In genomic region chr12:47222960-47223847, GRCh38 we compare ENCODE assay signal across 8 cellular contexts.
DNase-seq lines count a peak whose midpoint lies in the region; ATAC-seq and TF ChIP-seq lines count a peak whose summit lies in the region.

No MANE protein-coding gene starts in this region.

- peak overlapping the region; percentile 25; the same call in 1 of the 2 replicates for H3K27ac ChIP-seq in Panc1 (ENCODE audit: low read length)
- H3K27ac ChIP-seq in fibroblast of lung (ENCODE audit: insufficient read depth, low read length), result no peak overlapping the region
- H3K27ac ChIP-seq in ovary, result peak overlapping the region; percentile 69 to 89
- H3K27ac ChIP-seq in prostate gland, result no peak overlapping the region

- intact Hi-C loops in Panc1 (cut with micrococcal nuclease; ENCODE audit: unreplicated experiment), result no loop called here
- intact Hi-C loops in ovary (cut with DNase I), result loop anchor here in 2 of 4 donors (10.0 kb wide), 1 partner anchor 138 kb away; no protein-coding TSS in a partner anchor
- intact Hi-C loops in prostate gland (cut with DNase I), result no loop called here

- no peaks in the 10 kb centered on the region for H3K9me3 ChIP-seq in Panc1 (ENCODE audit: control insufficient read depth, insufficient read depth, low read depth, low read length)
- no peaks in the 10 kb centered on the region for H3K9me3 ChIP-seq in fibroblast of lung (ENCODE audit: control insufficient read depth, insufficient read depth, low read depth, low read length)
- H3K9me3 ChIP-seq in ovary, result no peaks in the 10 kb centered on the region
- H3K9me3 ChIP-seq in prostate gland, result no peaks in the 10 kb centered on the region

- CTCF ChIA-PET in Panc1 (lab: Charles Lee), result no interaction called here

- no peak for TF ChIP-seq EP300 in ovary (IDR thresholded peaks at IDR 0.05)

- ATAC-seq in Panc1 (peak; percentile 41; the same call in 1 of the 2 replicates), GM21723 (IDR thresholded peaks at IDR 0.05; ENCODE audit: unreplicated experiment) (no peak)

- H3K4me2 ChIP-seq in fibroblast of lung (ENCODE audit: extremely low read depth, insufficient read depth, low read length), result no peak overlapping the region

- H3K9ac ChIP-seq in fibroblast of lung (ENCODE audit: insufficient read depth, low read length), result no peak overlapping the region

- no peaks in the 10 kb centered on the region for H3K36me3 ChIP-seq in GM06990 (ENCODE audit: control insufficient read depth, insufficient read depth, low read length)
- no peaks in the 10 kb centered on the region for H3K36me3 ChIP-seq in Panc1 (ENCODE audit: control insufficient read depth, insufficient read depth, low read length)
- H3K36me3 ChIP-seq in fibroblast of lung (ENCODE audit: control insufficient read depth, insufficient read depth, low read length), result no peaks in the 10 kb centered on the region
- no peaks in the 10 kb centered on the region for H3K36me3 ChIP-seq in ovary
- H3K36me3 ChIP-seq in prostate gland, result no peaks in the 10 kb centered on the region

- no TSS peak for BruUV-seq in Panc1 (replicated peaks; lab: Mats Ljungman, UMichigan)

- POLR2A ChIA-PET in Panc1 (lab: Charles Lee), result no interaction called here

- H3K4me1 ChIP-seq in Panc1 (ENCODE audit: control insufficient read depth, insufficient read depth, low read length), result peaks cover 8% of the 10 kb centered on the region; the same call in 1 of the 2 replicates
- H3K4me1 ChIP-seq in fibroblast of lung (ENCODE audit: control insufficient read depth, extremely low read depth, insufficient read depth, low read length), result peaks cover 2% of the 10 kb centered on the region
- H3K4me1 ChIP-seq in ovary (ENCODE audit: insufficient read depth), result peaks cover 11% of the 10 kb centered on the region
- H3K4me1 ChIP-seq in prostate gland (replicated peaks), result no peaks in the 10 kb centered on the region

- no peak for TF ChIP-seq POLR2A in ovary (IDR thresholded peaks at IDR 0.05)
- TF ChIP-seq POLR2A in prostate gland (IDR thresholded peaks at IDR 0.05), result no peak

- in situ Hi-C loops in Panc1 (cut with HindIII; ENCODE audit: low pct_unique_long_range_greater_than_20kb, low sequenced_read_pairs), result no loop called here

- peak overlapping the region; percentile 57 for H2AFZ ChIP-seq in fibroblast of lung (ENCODE audit: low read length)

- 8 to 15% (median 14%) methylated on average over 8 of the region's 8 CpGs for WGBS in ovary, 3 donors
- WGBS in prostate gland, result 63% methylated on average over 8 of the region's 8 CpGs

- H3K4me3 ChIP-seq in GM06990 (replicated peaks; ENCODE audit: low read depth, low read length) (peak overlapping the region; percentile 23), Panc1 (ENCODE audit: low read depth in 2 of 2, low read length in 2 of 2) (no peak overlapping the region), fibroblast of lung (replicated peaks in 1 of 4; ENCODE audit: control extremely low read depth in 1 of 4, insufficient read depth in 1 of 4, low read depth in 3 of 4, low read length in 4 of 4) (no peak overlapping the region), ovary (peak overlapping the region; percentile 11), prostate gland (no peak overlapping the region)

- no peaks in the 10 kb centered on the region for H4K20me1 ChIP-seq in fibroblast of lung (ENCODE audit: control insufficient read depth, extremely low read depth, insufficient read depth, low read length)

- no peak for DNase-seq in GM06990 (ENCODE audit: extremely low read depth, insufficient read length)
- DNase-seq in Panc1 (ENCODE audit: low read depth, low spot score), result no peak
- no peak for DNase-seq in fibroblast of lung (ENCODE audit: low read depth in 2 of 2)
- DNase-seq in ovary, result peak; percentile 39 to 57 (median 49)
- no peak for DNase-seq in stimulated activated CD4-positive, alpha-beta T cell treated with anti-CD3 and anti-CD28 coated beads, Interleukin-4, amount 100 ng/mL, for 4 hours
- no peak for DNase-seq in SW480 (ENCODE audit: low spot score)
- DNase-seq in prostate gland (ENCODE audit: low spot score), result no peak

- H3K79me2 ChIP-seq in fibroblast of lung (ENCODE audit: control insufficient read depth, insufficient read depth, low read length), result no peaks in the 10 kb centered on the region

- TF ChIP-seq CTCF in GM06990 (IDR thresholded peaks at IDR 0.05; ENCODE audit: insufficient read depth, low read length, poor library complexity, severe bottlenecking) (no peak), Panc1 (IDR thresholded peaks at IDR 0.05) (no peak), fibroblast of lung (conservative IDR thresholded peaks at IDR 0.05 in 1 of 2, IDR thresholded peaks at IDR 0.05 in 1 of 2; ENCODE audit: low read depth in 1 of 2, low read length in 2 of 2) (no peak), ovary (IDR thresholded peaks at IDR 0.05) (no peak), prostate gland (IDR thresholded peaks at IDR 0.05) (no peak)

- H3K27me3 ChIP-seq in GM06990 (replicated peaks; ENCODE audit: control insufficient read depth, insufficient read depth, low read length) (no peaks in the 10 kb centered on the region), Panc1 (ENCODE audit: control insufficient read depth, insufficient read depth, low read length) (no peaks in the 10 kb centered on the region), fibroblast of lung (ENCODE audit: control insufficient read depth, insufficient read depth, low read length) (no peaks in the 10 kb centered on the region), ovary (no peaks in the 10 kb centered on the region), prostate gland (replicated peaks; ENCODE audit: insufficient read depth) (no peaks in the 10 kb centered on the region)

Comparison
In these comparisons a context has a peak if more than half of its experiments do, and no peak if none do; other contexts are left out.
1. DNase-seq: peak in ovary (5 of 5); none in GM06990 (single experiment), Panc1 (single experiment), fibroblast of lung (0 of 2), stimulated activated CD4-positive, alpha-beta T cell treated with anti-CD3 and anti-CD28 coated beads, Interleukin-4, amount 100 ng/mL, for 4 hours (0 of 2), SW480 (single experiment) and prostate gland (single experiment).
2. H3K4me3 ChIP-seq: peak in GM06990 (single experiment) and ovary (single experiment); none in Panc1 (0 of 2), fibroblast of lung (0 of 4) and prostate gland (0 of 2).
3. H3K27ac ChIP-seq: peak in Panc1 (single experiment) and ovary (2 of 2); none in fibroblast of lung (single experiment) and prostate gland (0 of 2).